Comparison of ENCODE assay signal across 16 cellular contexts in the genomic region with DNA sequence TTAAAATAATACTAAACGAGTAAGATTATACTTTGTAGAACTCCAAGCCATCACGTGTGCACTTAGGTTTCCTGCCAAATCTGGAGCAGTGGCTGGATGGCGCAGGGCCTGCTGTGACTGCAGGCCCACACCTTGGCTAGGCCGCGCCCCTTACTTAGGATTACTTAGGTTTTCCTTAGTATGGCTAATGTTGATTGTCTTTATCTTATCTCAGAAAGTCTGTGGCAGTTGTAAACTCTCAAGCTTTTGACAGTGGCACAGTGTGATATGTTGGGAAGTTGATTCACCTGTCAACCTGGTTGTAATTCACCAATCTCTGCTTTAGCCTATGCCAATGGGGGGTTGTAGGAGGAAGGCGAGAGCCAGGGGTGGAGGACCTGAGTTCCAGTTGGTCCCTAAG.
DNase-seq lines count a peak whose midpoint lies in the region; FAIRE-seq and TF ChIP-seq lines count a peak whose summit lies in the region.
"Had no signal": no experiment of that assay in that cellular context is flagged by ENCODE, and none has a peak within 500 bp of the region (broad histone marks: within the 10 kb centered on the region; RNA-seq: fewer than 3 reads in every experiment).

No MANE protein-coding gene starts in this region.

- H3K4me1 ChIP-seq in OCI-LY3 (ENCODE audit: low read length) = peaks cover 19% of the 10 kb centered on the region
- H3K4me1 ChIP-seq: ascending aorta, prostate gland had no signal

- no peaks in the 10 kb centered on the region for H3K27me3 ChIP-seq in OCI-LY3 (ENCODE audit: low read depth, low read length)
- H3K27me3 ChIP-seq: ascending aorta had no signal

- H3K36me3 ChIP-seq in OCI-LY3 (replicated peaks; ENCODE audit: low read depth, low read length) = no peaks in the 10 kb centered on the region
- H3K36me3 ChIP-seq: ascending aorta, prostate gland had no signal

- TF ChIP-seq CTCF in OCI-LY3 (IDR thresholded peaks at IDR 0.05; ENCODE audit: low read depth, low read length) (no peak), retinal pigment epithelial cell (conservative IDR thresholded peaks at IDR 0.05; ENCODE audit: low read depth, low read length) (no peak)

- H4K20me1 ChIP-seq in OCI-LY3 (ENCODE audit: insufficient read depth, low read length) = no peaks in the 10 kb centered on the region

- H3K9me3 ChIP-seq in OCI-LY3 (ENCODE audit: insufficient read depth, low read length) = no peaks in the 10 kb centered on the region
- H3K9me3 ChIP-seq: ascending aorta, prostate gland had no signal

- H3K9ac ChIP-seq in OCI-LY3 (ENCODE audit: low read length) = no peak overlapping the region

- peak overlapping the region; percentile 76 for H3K4me2 ChIP-seq in OCI-LY3 (ENCODE audit: low read length)

- H2AFZ ChIP-seq in OCI-LY3 (ENCODE audit: low read depth, low read length) = no peak overlapping the region

- no peak for TF ChIP-seq POLR2A in GM12891 (IDR thresholded peaks at IDR 0.05; ENCODE audit: low read depth, low read length)

- peak; percentile 38 for FAIRE-seq in GM12891 (lab: Jason Lieb, UNC)
- FAIRE-seq: endometrium, HTR-8/SVneo had no signal

- no peak for DNase-seq in GM12891 (ENCODE audit: insufficient read length, low spot score)
- no peak for DNase-seq in epithelial cell of prostate (ENCODE audit: low read depth, low spot score)
- peak; percentile 21 for DNase-seq in retinal pigment epithelial cell (ENCODE audit: low read depth)
- no peak for DNase-seq in activated T-cell treated with anti-CD3 and anti-CD28 coated beads, Interleukin-2, amount 50 U/mL, for 48 hours
- no peak for DNase-seq in putamen (ENCODE audit: low spot score)
- DNase-seq in NCI-H2227 (lab: John Stamatoyannopoulos, UW; ENCODE audit: unreplicated experiment) = no peak
- no peak for DNase-seq in hypothalamus (lab: John Stamatoyannopoulos, UW)
- DNase-seq: activated CD4-positive, alpha-beta T cell treated with anti-CD3 and anti-CD28 coated beads for 4 hours; NCI-H748 treated with DMSO at 0.1 percent for 48 hours; stimulated activated CD4-positive, alpha-beta T cell treated with anti-CD3 and anti-CD28 coated beads, Interleukin-2, amount 100 ng/mL, for 48 hours; stimulated activated naive CD4-positive, alpha-beta T cell treated with Interleukin-2 at 50 U/mL for 16 hours had no signal

- no peaks in the 10 kb centered on the region for H3K79me2 ChIP-seq in OCI-LY3 (ENCODE audit: low read length)

- H3K27ac ChIP-seq in OCI-LY3 (ENCODE audit: low read length) (no peak overlapping the region), epithelial cell of prostate (peak overlapping the region; percentile 84)
- H3K27ac ChIP-seq: ascending aorta, prostate gland had no signal

- H3K4me3 ChIP-seq in OCI-LY3 (ENCODE audit: low read length) (no peak overlapping the region), retinal pigment epithelial cell (ENCODE audit: low read length) (no peak overlapping the region)
- H3K4me3 ChIP-seq: ascending aorta, prostate gland had no signal

TF ChIP-seq in GM12891, 5 proteins besides CTCF, POLR2A, EP300 and RAD21:
- TF ChIP-seq POU2F2 (IDR thresholded peaks at IDR 0.05; ENCODE audit: low read depth, low read length) (no peak), PAX5 (IDR thresholded peaks at IDR 0.05; ENCODE audit: insufficient read depth, low read length, severe bottlenecking) (no peak), POLR2AphosphoS5 (IDR thresholded peaks at IDR 0.05; ENCODE audit: low read depth, low read length) (no peak), TAF1 (IDR thresholded peaks at IDR 0.05; ENCODE audit: low read depth, low read length) (no peak), SPI1 (IDR thresholded peaks at IDR 0.05; ENCODE audit: low read depth, low read length) (no peak)
